Comparison of ENCODE assay signal across 10 cellular contexts in genomic region chr14:65320661-65321308, GRCh38.
DNase-seq lines count a peak whose midpoint lies in the region; ATAC-seq and TF ChIP-seq lines count a peak whose summit lies in the region.
"Had no signal": no experiment of that assay in that cellular context is flagged by ENCODE, and none has a peak within 500 bp of the region (broad histone marks: within the 10 kb centered on the region; RNA-seq: fewer than 3 reads in every experiment).

No MANE protein-coding gene starts in this region.

- no peak overlapping the region for H3K9ac ChIP-seq in Loucy (ENCODE audit: low read depth, low read length, poor library complexity, severe bottlenecking)

- H3K9me2 ChIP-seq in Loucy (replicated peaks; ENCODE audit: low read depth, low read length), result no peaks in the 10 kb centered on the region

- ATAC-seq in GM18867 (IDR thresholded peaks at IDR 0.05; ENCODE audit: unreplicated experiment), result peak; percentile 18
- ATAC-seq in GM21447 (IDR thresholded peaks at IDR 0.05; ENCODE audit: unreplicated experiment), result peak; percentile 40
- ATAC-seq in memory B cell (ENCODE audit: low read depth), result no peak
- no peak for ATAC-seq in GM21367 (IDR thresholded peaks at IDR 0.05; ENCODE audit: unreplicated experiment)
- ATAC-seq in left colon, result no peak

- H3K4me3 ChIP-seq in Loucy (ENCODE audit: low read length, poor library complexity, severe bottlenecking) (no peak overlapping the region), esophagus squamous epithelium (no peak overlapping the region)

- H3K27me3 ChIP-seq in Loucy (ENCODE audit: insufficient read depth, low read length, poor library complexity, severe bottlenecking), result no peaks in the 10 kb centered on the region
- no peaks in the 10 kb centered on the region for H3K27me3 ChIP-seq in esophagus squamous epithelium
- H3K27me3 ChIP-seq: neutrophil had no signal

- DNase-seq in memory B cell (ENCODE audit: low spot score in 2 of 2) (no peak), left colon (no peak), esophagus squamous epithelium (lab: John Stamatoyannopoulos, UW) (no peak)
- DNase-seq: activated CD8-positive, alpha-beta memory T cell treated with anti-CD3 and anti-CD28 coated beads for 24 hours; NCI-H774 had no signal

- H3K4me1 ChIP-seq in Loucy (ENCODE audit: insufficient read depth, low read length, poor library complexity, severe bottlenecking) (peaks cover 9% of the 10 kb centered on the region), esophagus squamous epithelium (peaks cover 0 to 31% (median 7%) of the 10 kb centered on the region in 3 donors)

- intact Hi-C loops in left colon (cut with DNase I, micrococcal nuclease) (no loop called here), esophagus squamous epithelium (cut with DNase I) (no loop called here)

- no peaks in the 10 kb centered on the region for H3K27me3 Mint-ChIP-seq in memory B cell

- H3K36me3 Mint-ChIP-seq in memory B cell, result peaks cover 12% of the 10 kb centered on the region

- H3K27ac Mint-ChIP-seq in memory B cell, result peak overlapping the region; percentile 64

- no peak overlapping the region for H3K4me3 Mint-ChIP-seq in memory B cell

- no peaks in the 10 kb centered on the region for H3F3A ChIP-seq in Loucy (ENCODE audit: low read depth)

- H3K4me1 Mint-ChIP-seq in memory B cell, result peaks cover 47% of the 10 kb centered on the region

- H3K79me2 ChIP-seq in Loucy (ENCODE audit: insufficient read depth, low read length), result no peaks in the 10 kb centered on the region

- WGBS in esophagus squamous epithelium, 2 donors, result 70 to 91% methylated on average over 2 of the region's 2 CpGs

- no peaks in the 10 kb centered on the region for H3K36me3 ChIP-seq in Loucy (ENCODE audit: insufficient read depth, low read length)
- no peaks in the 10 kb centered on the region for H3K36me3 ChIP-seq in esophagus squamous epithelium
- H3K36me3 ChIP-seq: neutrophil had no signal

- no peak for TF ChIP-seq POLR2A in esophagus squamous epithelium (IDR thresholded peaks at IDR 0.05)

- peak overlapping the region; percentile 71 for H2AFZ ChIP-seq in Loucy (ENCODE audit: low read length)

- H4K20me1 ChIP-seq in Loucy (ENCODE audit: insufficient read depth, low read length, poor library complexity, severe bottlenecking), result no peaks in the 10 kb centered on the region

- H3K9me3 ChIP-seq in Loucy (ENCODE audit: insufficient read depth, low read depth, low read length), result no peaks in the 10 kb centered on the region
- no peaks in the 10 kb centered on the region for H3K9me3 ChIP-seq in esophagus squamous epithelium
- H3K9me3 ChIP-seq: neutrophil had no signal

- no peaks in the 10 kb centered on the region for H3K9me3 Mint-ChIP-seq in memory B cell

- peak overlapping the region in 2 of 4 donors; percentile 45 to 67 for H3K27ac ChIP-seq in esophagus squamous epithelium
- H3K27ac ChIP-seq: neutrophil had no signal

- TF ChIP-seq CTCF in Loucy (conservative IDR thresholded peaks at IDR 0.05; ENCODE audit: low read length) (no peak), esophagus squamous epithelium (IDR thresholded peaks at IDR 0.05) (no peak)

- no peak overlapping the region for H3K4me2 ChIP-seq in Loucy (ENCODE audit: low read depth, low read length, poor library complexity, severe bottlenecking)

Comparison
In these comparisons a context has a peak if more than half of its experiments do, and no peak if none do; other contexts are left out.
1. ATAC-seq: peak in GM18867 (single experiment) and GM21447 (single experiment); none in memory B cell (single experiment), GM21367 (single experiment) and left colon (single experiment).